ENCODE assay signal across 2 cellular contexts in genomic region chr20:57710841-57711240, GRCh38.
TF ChIP-seq lines count a peak whose summit lies in the region.

No MANE protein-coding gene starts in this region.

TF ChIP-seq in SK-N-SH, 30 proteins besides CTCF, POLR2A, EP300 and RAD21 (continued from another document):
- TF ChIP-seq REST (IDR thresholded peaks at IDR 0.05; ENCODE audit: low read depth, low read length), result no peak
- no peak for TF ChIP-seq NRF1 (IDR thresholded peaks at IDR 0.05; ENCODE audit: low read depth, low read length)
TF ChIP-seq in SK-N-SH: peak in this region for 0.

TF ChIP-seq in SK-N-SH treated with all-trans-retinoic acid at 6 μM for 48 hours, 23 proteins besides CTCF, POLR2A, EP300 and RAD21 (continued from another document):
- TF ChIP-seq TSHZ2 (CRISPR knock-in tag; IDR thresholded peaks at IDR 0.05) (no peak), PPARA (CRISPR knock-in tag; IDR thresholded peaks at IDR 0.05; ENCODE audit: borderline replicate concordance) (no peak), ZNF565 (CRISPR knock-in tag; conservative IDR thresholded peaks at IDR 0.05; ENCODE audit: low read depth) (no peak), CSRNP3 (CRISPR knock-in tag; IDR thresholded peaks at IDR 0.05) (no peak), CSDC2 (CRISPR knock-in tag; IDR thresholded peaks at IDR 0.05) (no peak), GLIS3 (CRISPR knock-in tag; IDR thresholded peaks at IDR 0.05) (no peak), SNAI2 (CRISPR knock-in tag; IDR thresholded peaks at IDR 0.05) (no peak), ISL1 (CRISPR knock-in tag; IDR thresholded peaks at IDR 0.05) (no peak)
